Comparison of ENCODE assay signal across 19 cellular contexts in genomic region chr6:154590770-154591169, GRCh38.
DNase-seq lines count a peak whose midpoint lies in the region; FAIRE-seq and TF ChIP-seq lines count a peak whose summit lies in the region.
"Had no signal": no experiment of that assay in that cellular context is flagged by ENCODE, and none has a peak within 500 bp of the region (broad histone marks: within the 10 kb centered on the region; RNA-seq: fewer than 3 reads in every experiment).

No MANE protein-coding gene starts in this region.

- H3K36me3 Mint-ChIP-seq in type B pancreatic cell: no peaks in the 10 kb centered on the region
- H3K36me3 Mint-ChIP-seq: natural killer cell had no signal

- H3K4me3 ChIP-seq in lower leg skin (ENCODE audit: low read depth, poor library complexity, severe bottlenecking) (no peak overlapping the region), esophagus squamous epithelium (no peak overlapping the region), HAP-1 (no peak overlapping the region)
- H3K4me3 ChIP-seq: adrenal gland, psoas muscle had no signal

- no peak overlapping the region for H3K4me3 Mint-ChIP-seq in type B pancreatic cell
- H3K4me3 Mint-ChIP-seq: activated CD8-positive, alpha-beta T cell treated with anti-CD3 and anti-CD28 coated beads, Interleukin-2, amount 10 ng/mL, durations not matched to agents 7 days and 5 days; central memory CD8-positive, alpha-beta T cell; natural killer cell had no signal

- H3K27ac ChIP-seq in esophagus squamous epithelium: no peak overlapping the region
- H3K27ac ChIP-seq: adrenal gland, HL-60, KMS-11, psoas muscle had no signal

- no peaks in the 10 kb centered on the region for H3K9me3 ChIP-seq in esophagus squamous epithelium
- no peaks in the 10 kb centered on the region for H3K9me3 ChIP-seq in HAP-1
- H3K9me3 ChIP-seq: adrenal gland, Caco-2, psoas muscle had no signal

- no peaks in the 10 kb centered on the region for H3K9me3 Mint-ChIP-seq in type B pancreatic cell
- H3K9me3 Mint-ChIP-seq: central memory CD8-positive, alpha-beta T cell; natural killer cell had no signal

- peak; percentile 100 for FAIRE-seq in islet of Langerhans (lab: Jason Lieb, UNC)

- DNase-seq in DMS53 treated with DMSO at 0.1 percent for 48 hours (lab: John Stamatoyannopoulos, UW; ENCODE audit: unreplicated experiment) (peak; percentile 96), NCI-H1436 (lab: John Stamatoyannopoulos, UW) (peak; percentile 85), NCI-H345 (lab: John Stamatoyannopoulos, UW) (peak; percentile 98), lower leg skin (ENCODE audit: low spot score in 2 of 2) (no peak), esophagus squamous epithelium (lab: John Stamatoyannopoulos, UW) (no peak), HAP-1 (ENCODE audit: low spot score in 2 of 2) (no peak), type B pancreatic cell (ENCODE audit: extremely low spot score, unreplicated experiment) (no peak)
- DNase-seq: activated CD8-positive, alpha-beta T cell treated with anti-CD3 and anti-CD28 coated beads, Interleukin-2, amount 10 ng/mL, durations not matched to agents 7 days and 5 days; adrenal gland; Caco-2; natural killer cell; NCI-H2227 treated with DMSO at 0.1 percent for 48 hours; psoas muscle; stimulated activated CD4-positive, alpha-beta T cell treated with anti-CD3 and anti-CD28 coated beads, Interleukin-15, amount 100 ng/mL, for 24 hours; SW 1271 had no signal

- in situ Hi-C loops in HAP-1 (cut with MboI; ENCODE audit: low sequenced_read_pairs): no loop called here

- intact Hi-C loops in lower leg skin (cut with DNase I; ENCODE audit: low total_unique reads) (no loop called here), esophagus squamous epithelium (cut with DNase I) (no loop called here)

- H3K4me1 Mint-ChIP-seq in type B pancreatic cell (ENCODE audit: unreplicated experiment): peaks cover 6% of the 10 kb centered on the region
- H3K4me1 Mint-ChIP-seq: central memory CD8-positive, alpha-beta T cell; natural killer cell had no signal

- H3K4me1 ChIP-seq in esophagus squamous epithelium: no peaks in the 10 kb centered on the region
- peaks cover 4% of the 10 kb centered on the region for H3K4me1 ChIP-seq in HAP-1
- H3K4me1 ChIP-seq: adrenal gland, Caco-2, psoas muscle had no signal

- WGBS in lower leg skin, 2 donors: 71 to 73% methylated on average over 4 of the region's 4 CpGs
- 43 to 66% methylated on average over 4 of the region's 4 CpGs for WGBS in esophagus squamous epithelium, 2 donors

- H3K27ac Mint-ChIP-seq in type B pancreatic cell: no peak overlapping the region
- H3K27ac Mint-ChIP-seq: activated CD8-positive, alpha-beta T cell treated with anti-CD3 and anti-CD28 coated beads, Interleukin-2, amount 10 ng/mL, durations not matched to agents 7 days and 5 days; natural killer cell had no signal

- no peaks in the 10 kb centered on the region for H3K27me3 Mint-ChIP-seq in type B pancreatic cell

- TF ChIP-seq POLR2A in lower leg skin (IDR thresholded peaks at IDR 0.05) (no peak), esophagus squamous epithelium (IDR thresholded peaks at IDR 0.05) (no peak)

- TF ChIP-seq CTCF in lower leg skin (IDR thresholded peaks at IDR 0.05): no peak
- no peak for TF ChIP-seq CTCF in esophagus squamous epithelium (IDR thresholded peaks at IDR 0.05)
- no peak for TF ChIP-seq CTCF in type B pancreatic cell (conservative IDR thresholded peaks at IDR 0.05)

- H3K27me3 ChIP-seq in esophagus squamous epithelium (no peaks in the 10 kb centered on the region), HAP-1 (ENCODE audit: low read depth) (no peaks in the 10 kb centered on the region)
- H3K27me3 ChIP-seq: adrenal gland had no signal

- H3K36me3 ChIP-seq in esophagus squamous epithelium (no peaks in the 10 kb centered on the region), HAP-1 (replicated peaks) (no peaks in the 10 kb centered on the region)
- H3K36me3 ChIP-seq: adrenal gland had no signal

Comparison
In these comparisons a context has a peak if more than half of its experiments do, and no peak if none do; other contexts are left out.
1. DNase-seq: peak in DMS53 treated with DMSO at 0.1 percent for 48 hours (single experiment), NCI-H1436 (single experiment) and NCI-H345 (single experiment); none in lower leg skin (0 of 2), esophagus squamous epithelium (single experiment), HAP-1 (0 of 2) and type B pancreatic cell (single experiment).